ENCODE assay signal across 18 cellular contexts in genomic region chr5:112823656-112824055, GRCh38.
"Had no signal": no experiment of that assay in that cellular context is flagged by ENCODE, and none has a peak within 500 bp of the region (broad histone marks: within the 10 kb centered on the region; RNA-seq: fewer than 3 reads in every experiment).

No MANE protein-coding gene starts in this region.

- H3K4me3 ChIP-seq: cardiac muscle cell, gastrocnemius medialis, left ventricle myocardium inferior, psoas muscle, tibial nerve had no signal

- H3K4me3 Mint-ChIP-seq: activated naive CD8-positive, alpha-beta T cell treated with anti-CD3 and anti-CD28 coated beads for 36 hours; endodermal cell; neural crest cell; stimulated activated naive CD8-positive, alpha-beta T cell treated with anti-CD3 and anti-CD28 coated beads, Interleukin-15, Interleukin-2, amounts not matched to agents 100 ng/mL and 50 ng/mL, for 24 hours had no signal

- H3K27me3 ChIP-seq: cardiac muscle cell, gastrocnemius medialis, tibial nerve had no signal

- H3K4me1 Mint-ChIP-seq: activated naive CD8-positive, alpha-beta T cell treated with anti-CD3 and anti-CD28 coated beads for 36 hours had no signal

- ATAC-seq: activated CD4-positive, CD25-positive, alpha-beta regulatory T cell treated with anti-CD3 and anti-CD28 coated beads, Interleukin-2, amount 50 U/mL, for 24 hours; gastrocnemius medialis; psoas muscle; right cardiac atrium had no signal

- DNase-seq: activated CD8-positive, alpha-beta memory T cell treated with anti-CD3 and anti-CD28 coated beads for 24 hours; activated CD8-positive, alpha-beta memory T cell treated with anti-CD3 and anti-CD28 coated beads, Interleukin-2, amount 50 U/mL, for 48 hours; activated naive CD4-positive, alpha-beta T cell; activated naive CD8-positive, alpha-beta T cell treated with anti-CD3 and anti-CD28 coated beads for 36 hours; amniotic stem cell; endodermal cell; gastrocnemius medialis; head of caudate nucleus; left ventricle myocardium inferior; mammary epithelial cell; psoas muscle; right cardiac atrium; stimulated activated CD4-positive, alpha-beta T cell treated with anti-CD3 and anti-CD28 coated beads, Interleukin-2, amount 100 ng/mL, for 24 hours had no signal

- H3K27me3 Mint-ChIP-seq: activated naive CD8-positive, alpha-beta T cell treated with anti-CD3 and anti-CD28 coated beads for 36 hours; stimulated activated naive CD8-positive, alpha-beta T cell treated with anti-CD3 and anti-CD28 coated beads, Interleukin-15, Interleukin-2, amounts not matched to agents 100 ng/mL and 50 ng/mL, for 24 hours had no signal

- H3K27ac ChIP-seq: cardiac muscle cell, gastrocnemius medialis, left ventricle myocardium inferior, psoas muscle, tibial nerve had no signal

- H3K27ac Mint-ChIP-seq: activated naive CD8-positive, alpha-beta T cell treated with anti-CD3 and anti-CD28 coated beads for 36 hours; endodermal cell; stimulated activated naive CD8-positive, alpha-beta T cell treated with anti-CD3 and anti-CD28 coated beads, Interleukin-15, Interleukin-2, amounts not matched to agents 100 ng/mL and 50 ng/mL, for 24 hours had no signal

- H3K9me3 Mint-ChIP-seq: activated naive CD8-positive, alpha-beta T cell treated with anti-CD3 and anti-CD28 coated beads for 36 hours; endodermal cell; neural crest cell; stimulated activated naive CD8-positive, alpha-beta T cell treated with anti-CD3 and anti-CD28 coated beads, Interleukin-15, Interleukin-2, amounts not matched to agents 100 ng/mL and 50 ng/mL, for 24 hours had no signal
